ENCODE assay signal across 23 cellular contexts in the genomic region with DNA sequence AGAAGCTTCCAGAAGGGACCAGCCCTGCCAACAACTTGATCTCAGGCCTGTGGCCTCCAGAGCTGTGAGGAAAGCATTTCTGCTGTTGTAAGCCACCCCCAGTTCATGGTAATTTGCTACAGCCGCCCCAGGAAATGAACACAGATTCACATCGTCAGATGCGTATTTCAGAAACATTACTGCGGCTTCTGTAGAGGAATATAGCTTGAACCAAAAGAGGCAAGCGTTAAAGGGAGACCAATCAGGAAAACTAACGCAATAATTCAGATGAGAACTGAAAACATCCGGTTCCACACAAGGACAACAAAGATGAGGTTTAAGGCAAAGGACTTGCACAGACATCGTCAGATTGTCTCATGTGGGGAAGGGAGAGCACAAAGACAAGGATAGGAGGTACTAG.
DNase-seq lines count a peak whose midpoint lies in the region; TF ChIP-seq lines count a peak whose summit lies in the region.
"Had no signal": no experiment of that assay in that cellular context is flagged by ENCODE, and none has a peak within 500 bp of the region (broad histone marks: within the 10 kb centered on the region; RNA-seq: fewer than 3 reads in every experiment).

No MANE protein-coding gene starts in this region.

- no peaks in the 10 kb centered on the region for H3K36me3 Mint-ChIP-seq in activated naive CD4-positive, alpha-beta T cell treated with anti-CD3 and anti-CD28 coated beads, Interleukin-2, amount 10 ng/mL, durations not matched to agents 7 days and 5 days
- peaks cover 1% of the 10 kb centered on the region for H3K36me3 Mint-ChIP-seq in T-helper 1 cell treated with Interleukin-12 subunit alpha and Interleukin-12 subunit beta and Interleukin-4 antibody, amounts not matched to agents 30 μg/mL and 1 μg/mL, for 36 hours (ENCODE audit: low read depth)
- H3K36me3 Mint-ChIP-seq in dendritic cell treated with granulocyte-macrophage colony-stimulating factor and Interleukin-4, amounts not matched to agents 40 ng/mL and 50 ng/mL, for 4 days (ENCODE audit: low read depth): no peaks in the 10 kb centered on the region

- no peaks in the 10 kb centered on the region for H3K79me1 ChIP-seq in mesendoderm (ENCODE audit: low read length)

- peaks cover 22% of the 10 kb centered on the region for H3K4me1 Mint-ChIP-seq in activated naive CD4-positive, alpha-beta T cell treated with anti-CD3 and anti-CD28 coated beads, Interleukin-2, amount 10 ng/mL, durations not matched to agents 7 days and 5 days
- H3K4me1 Mint-ChIP-seq in T-helper 1 cell treated with Interleukin-12 subunit alpha and Interleukin-12 subunit beta and Interleukin-4 antibody, amounts not matched to agents 30 μg/mL and 1 μg/mL, for 36 hours (ENCODE audit: low read depth): peaks cover 32% of the 10 kb centered on the region
- H3K4me1 Mint-ChIP-seq in dendritic cell treated with granulocyte-macrophage colony-stimulating factor and Interleukin-4, amounts not matched to agents 40 ng/mL and 50 ng/mL, for 4 days (ENCODE audit: low read depth): peaks cover 42% of the 10 kb centered on the region

- no peak for TF ChIP-seq EP300 in ovary (IDR thresholded peaks at IDR 0.05)

- no peaks in the 10 kb centered on the region for H3K79me2 ChIP-seq in mesendoderm (ENCODE audit: control insufficient read depth, insufficient read depth, low read length)

- peaks cover 4% of the 10 kb centered on the region for H3K27me3 Mint-ChIP-seq in activated naive CD4-positive, alpha-beta T cell treated with anti-CD3 and anti-CD28 coated beads, Interleukin-2, amount 10 ng/mL, durations not matched to agents 7 days and 5 days
- peaks cover 6% of the 10 kb centered on the region for H3K27me3 Mint-ChIP-seq in T-helper 1 cell treated with Interleukin-12 subunit alpha and Interleukin-12 subunit beta and Interleukin-4 antibody, amounts not matched to agents 30 μg/mL and 1 μg/mL, for 36 hours (ENCODE audit: low read depth)
- H3K27me3 Mint-ChIP-seq in dendritic cell treated with granulocyte-macrophage colony-stimulating factor and Interleukin-4, amounts not matched to agents 40 ng/mL and 50 ng/mL, for 4 days: no peaks in the 10 kb centered on the region

- no peaks in the 10 kb centered on the region for H3K9me3 Mint-ChIP-seq in activated naive CD4-positive, alpha-beta T cell treated with anti-CD3 and anti-CD28 coated beads, Interleukin-2, amount 10 ng/mL, durations not matched to agents 7 days and 5 days
- no peaks in the 10 kb centered on the region for H3K9me3 Mint-ChIP-seq in T-helper 1 cell treated with Interleukin-12 subunit alpha and Interleukin-12 subunit beta and Interleukin-4 antibody, amounts not matched to agents 30 μg/mL and 1 μg/mL, for 36 hours
- no peaks in the 10 kb centered on the region for H3K9me3 Mint-ChIP-seq in dendritic cell treated with granulocyte-macrophage colony-stimulating factor and Interleukin-4, amounts not matched to agents 40 ng/mL and 50 ng/mL, for 4 days

- H3K18ac ChIP-seq in mesendoderm (ENCODE audit: low read length): no peak overlapping the region

- intact Hi-C loops in dendritic cell treated with granulocyte-macrophage colony-stimulating factor and Interleukin-4, amounts not matched to agents 40 ng/mL and 50 ng/mL, for 4 days (cut with micrococcal nuclease): no loop called here
- intact Hi-C loops in ovary (cut with DNase I): no loop called here

- no peak for TF ChIP-seq CTCF in neutrophil (IDR thresholded peaks at IDR 0.05)
- TF ChIP-seq CTCF in ovary (IDR thresholded peaks at IDR 0.05): no peak

- peaks cover 36 to 52% of the 10 kb centered on the region in 2 experiments for H3K4me1 ChIP-seq in neutrophil (ENCODE audit: control insufficient read depth in 1 of 2, insufficient read depth in 1 of 2, low read depth in 1 of 2, low read length in 1 of 2)
- no peaks in the 10 kb centered on the region for H3K4me1 ChIP-seq in mesendoderm (ENCODE audit: control insufficient read depth, low read depth, low read length)
- H3K4me1 ChIP-seq in ovary (ENCODE audit: insufficient read depth): no peaks in the 10 kb centered on the region
- H3K4me1 ChIP-seq: uterus had no signal

- DNase-seq in activated naive CD4-positive, alpha-beta T cell treated with anti-CD3 and anti-CD28 coated beads, Interleukin-2, amount 10 ng/mL, durations not matched to agents 7 days and 5 days: no peak
- no peak for DNase-seq in activated naive CD4-positive, alpha-beta T cell (lab: John Stamatoyannopoulos, UW)
- no peak for DNase-seq in stimulated activated CD4-positive, alpha-beta T cell treated with anti-CD3 and anti-CD28 coated beads, Interleukin-15, amount 100 ng/mL, for 24 hours
- DNase-seq in mesendoderm (no peak), ovary (no peak)
- DNase-seq: activated CD4-positive, alpha-beta T cell treated with anti-CD3 and anti-CD28 coated beads for 1 hour; activated gamma-delta T cell; dermis blood vessel endothelial cell; Kasumi-1; kidney glomerular epithelial cell; NCI-H187 treated with DMSO at 0.1 percent for 48 hours; NCI-H526 treated with DMSO at 0.1 percent for 48 hours; retina; small intestine; stimulated activated CD4-positive, alpha-beta T cell treated with anti-CD3 and anti-CD28 coated beads, Interleukin-2, amount 100 ng/mL, for 24 hours had no signal

- no peak for TF ChIP-seq POLR2A in ovary (IDR thresholded peaks at IDR 0.05)

- no CpG with 5 or more reads among the region's 8 CpGs for WGBS in mesendoderm (ENCODE audit: extremely low coverage, insufficient coverage, low lambda C conversion rate)
- 74 to 83% (median 74%) methylated on average over 8 of the region's 8 CpGs for WGBS in ovary, 3 donors

- no peak overlapping the region for H2BK120ac ChIP-seq in mesendoderm (ENCODE audit: low read depth, low read length)

- H3K4me3 Mint-ChIP-seq in activated naive CD4-positive, alpha-beta T cell treated with anti-CD3 and anti-CD28 coated beads, Interleukin-2, amount 10 ng/mL, durations not matched to agents 7 days and 5 days: no peak overlapping the region
- peak overlapping the region; percentile 67 for H3K4me3 Mint-ChIP-seq in T-helper 1 cell treated with Interleukin-12 subunit alpha and Interleukin-12 subunit beta and Interleukin-4 antibody, amounts not matched to agents 30 μg/mL and 1 μg/mL, for 36 hours
- H3K4me3 Mint-ChIP-seq in dendritic cell treated with granulocyte-macrophage colony-stimulating factor and Interleukin-4, amounts not matched to agents 40 ng/mL and 50 ng/mL, for 4 days: no peak overlapping the region

- no peak overlapping the region for H3K56ac ChIP-seq in mesendoderm (ENCODE audit: low read length)

- H3K36me3 ChIP-seq in neutrophil (no peaks in the 10 kb centered on the region), mesendoderm (ENCODE audit: control insufficient read depth, insufficient read depth, low read length) (no peaks in the 10 kb centered on the region), ovary (no peaks in the 10 kb centered on the region)
- H3K36me3 ChIP-seq: HAP-1, SJSA1, uterus had no signal

- no peak overlapping the region for H2BK5ac ChIP-seq in mesendoderm (ENCODE audit: low read length)

- peak overlapping the region; percentile 81 for H3K27ac ChIP-seq in neutrophil
- no peak overlapping the region for H3K27ac ChIP-seq in mesendoderm (ENCODE audit: low read depth, low read length)
- H3K27ac ChIP-seq in ovary: no peak overlapping the region
- H3K27ac ChIP-seq: SJSA1, testis had no signal

- CTCF ChIA-PET in activated naive CD4-positive, alpha-beta T cell treated with anti-CD3 and anti-CD28 coated beads, Interleukin-2, amount 10 ng/mL, durations not matched to agents 7 days and 5 days (lab: Charles Lee): interaction anchor here (0.6 kb wide), 1 partner anchor 145 kb away, joined by 3 read pairs; no protein-coding TSS in a partner anchor

- H2AK5ac ChIP-seq in mesendoderm (ENCODE audit: low read length): no peak overlapping the region

- H3K9me3 ChIP-seq in neutrophil (no peaks in the 10 kb centered on the region), ovary (no peaks in the 10 kb centered on the region)
- H3K9me3 ChIP-seq: HAP-1, SJSA1, testis, uterus had no signal

- H3K4me3 ChIP-seq in neutrophil (ENCODE audit: low read depth in 1 of 2, low read length in 1 of 2): no peak overlapping the region
- H3K4me3 ChIP-seq in mesendoderm (ENCODE audit: low read length): no peak overlapping the region
- H3K4me3 ChIP-seq in ovary: no peak overlapping the region
- H3K4me3 ChIP-seq: HAP-1, lung, SJSA1, testis, uterus had no signal

- no peak overlapping the region for H3K9ac ChIP-seq in mesendoderm (ENCODE audit: low read length)

- H3K27ac Mint-ChIP-seq in activated naive CD4-positive, alpha-beta T cell treated with anti-CD3 and anti-CD28 coated beads, Interleukin-2, amount 10 ng/mL, durations not matched to agents 7 days and 5 days: peak overlapping the region; percentile 42
- H3K27ac Mint-ChIP-seq in T-helper 1 cell treated with Interleukin-12 subunit alpha and Interleukin-12 subunit beta and Interleukin-4 antibody, amounts not matched to agents 30 μg/mL and 1 μg/mL, for 36 hours: peak overlapping the region; percentile 80
- peak overlapping the region; percentile 75 for H3K27ac Mint-ChIP-seq in dendritic cell treated with granulocyte-macrophage colony-stimulating factor and Interleukin-4, amounts not matched to agents 40 ng/mL and 50 ng/mL, for 4 days

- no peak overlapping the region for H4K8ac ChIP-seq in mesendoderm (ENCODE audit: low read depth, low read length)

- H3K23ac ChIP-seq in mesendoderm (ENCODE audit: low read length): no peak overlapping the region

- H2BK15ac ChIP-seq in mesendoderm (replicated peaks; ENCODE audit: low read depth): no peak overlapping the region

- H4K5ac ChIP-seq in mesendoderm (ENCODE audit: low read length): no peak overlapping the region

- H3K4ac ChIP-seq in mesendoderm (ENCODE audit: low read depth, low read length): no peak overlapping the region

- H3K4me2 ChIP-seq in mesendoderm (ENCODE audit: low read length): no peak overlapping the region

- no peaks in the 10 kb centered on the region for H3K27me3 ChIP-seq in neutrophil
- no peaks in the 10 kb centered on the region for H3K27me3 ChIP-seq in mesendoderm (ENCODE audit: insufficient read depth, low read length, poor library complexity)
- H3K27me3 ChIP-seq in ovary: no peaks in the 10 kb centered on the region
- H3K27me3 ChIP-seq: SJSA1, testis, uterus had no signal
